ENCODE assay signal across 11 cellular contexts in genomic region chr7:82204694-82205093, GRCh38.
DNase-seq lines count a peak whose midpoint lies in the region; ATAC-seq and TF ChIP-seq lines count a peak whose summit lies in the region.
"Had no signal": no experiment of that assay in that cellular context is flagged by ENCODE, and none has a peak within 500 bp of the region (broad histone marks: within the 10 kb centered on the region; RNA-seq: fewer than 3 reads in every experiment).

No MANE protein-coding gene starts in this region.

- TF ChIP-seq POLR2A in thyroid gland (IDR thresholded peaks at IDR 0.05) = no peak

- POLR2A ChIA-PET in GM10248 (lab: Yijun Ruan, JAX) = no interaction called here

- intact Hi-C loops in Right ventricle myocardium superior (cut with DNase I) (no loop called here), thyroid gland (cut with DNase I) (no loop called here)

- CTCF ChIA-PET in GM10248 (lab: Yijun Ruan, JAX) = interaction anchor here (0.9 to 1.3 kb wide), 2 partner anchors 9 to 16 kb away, joined by 3 read pairs; no protein-coding TSS in a partner anchor

- no peak for TF ChIP-seq CTCF in HFF-Myc (IDR thresholded peaks at IDR 0.05; ENCODE audit: low read depth, low read length, missing control alignments)
- TF ChIP-seq CTCF in astrocyte of the cerebellum (IDR thresholded peaks at IDR 0.05; ENCODE audit: low read depth, low read length, missing control alignments) = no peak
- no peak for TF ChIP-seq CTCF in thyroid gland (IDR thresholded peaks at IDR 0.05)
- no peak for TF ChIP-seq CTCF in GM10248 (IDR thresholded peaks at IDR 0.05; ENCODE audit: control extremely low read depth, extremely low read depth, low read depth, missing control alignments)

- H3K27me3 ChIP-seq in thyroid gland = no peaks in the 10 kb centered on the region
- H3K27me3 ChIP-seq: Peyer's patch had no signal

- no peak overlapping the region for H3K4me3 ChIP-seq in HFF-Myc (replicated peaks; ENCODE audit: low read depth, low read length)
- no peak overlapping the region for H3K4me3 ChIP-seq in astrocyte of the cerebellum (ENCODE audit: low read depth, low read length)
- H3K4me3 ChIP-seq in thyroid gland (replicated peaks in 1 of 3) = no peak overlapping the region
- H3K4me3 ChIP-seq: Peyer's patch had no signal

- H3K9me3 ChIP-seq in thyroid gland = no peaks in the 10 kb centered on the region
- H3K9me3 ChIP-seq: Peyer's patch had no signal

- no peaks in the 10 kb centered on the region for H3K4me1 ChIP-seq in thyroid gland
- H3K4me1 ChIP-seq: Peyer's patch had no signal

- H3K27ac ChIP-seq in thyroid gland = no peak overlapping the region
- H3K27ac ChIP-seq: Peyer's patch had no signal

- DNase-seq in HFF-Myc (ENCODE audit: extremely low read depth, low read depth) (peak; percentile 27), astrocyte of the cerebellum (ENCODE audit: low read depth) (peak; percentile 63), Right ventricle myocardium superior (peak; percentile 41), thyroid gland (peak; percentile 15 to 39), GM10248 (ENCODE audit: extremely low spot score) (no peak), NCI-H146 (lab: John Stamatoyannopoulos, UW) (no peak)
- no peak for DNase-seq in central memory CD4-positive, alpha-beta T cell
- DNase-seq: activated naive CD4-positive, alpha-beta T cell treated with Interleukin-2 at 50 U/mL for 16 hours; DND-41; Peyer's patch had no signal

- ATAC-seq in Right ventricle myocardium superior (ENCODE audit: poor library complexity) = peak; percentile 65
- ATAC-seq: left lobe of liver had no signal

- in situ Hi-C loops in astrocyte of the cerebellum (cut with HindIII; ENCODE audit: low sequenced_read_pairs) = no loop called here

- H3K36me3 ChIP-seq in thyroid gland = no peaks in the 10 kb centered on the region
- H3K36me3 ChIP-seq: Peyer's patch had no signal

- WGBS in thyroid gland, 2 donors = 92 to 94% methylated on average over 4 of the region's 4 CpGs

Comparison
In these comparisons a context has a peak if more than half of its experiments do, and no peak if none do; other contexts are left out.
1. DNase-seq: peak in HFF-Myc (single experiment), astrocyte of the cerebellum (single experiment), Right ventricle myocardium superior (single experiment) and thyroid gland (2 of 2); none in central memory CD4-positive, alpha-beta T cell (single experiment), GM10248 (single experiment) and NCI-H146 (single experiment).